In genomic region chr1:42335809-42336518, GRCh38 we compare ENCODE assay signal across 8 cellular contexts. TPM values are rescaled to one million over a fixed set of nuclear protein-coding genes. Genes with fewer than 3 reads are reported as not detected.
DNase-seq lines count a peak whose midpoint lies in the region; ATAC-seq and TF ChIP-seq lines count a peak whose summit lies in the region.

No MANE protein-coding gene starts in this region.

- no peaks in the 10 kb centered on the region; the same call in 1 of the 2 replicates for H3K36me3 ChIP-seq in DND-41 (ENCODE audit: insufficient read depth, low read length)

- intact Hi-C loops in posterior vena cava (cut with DNase I) = no loop called here

- peak overlapping the region; percentile 95 for H2AFZ ChIP-seq in DND-41 (ENCODE audit: low read depth, low read length)

- H3K4me2 ChIP-seq in DND-41 (ENCODE audit: insufficient read depth, low read length) = peak overlapping the region; percentile 76

- H3K9me3 Mint-ChIP-seq in naive thymus-derived CD8-positive, alpha-beta T cell = no peaks in the 10 kb centered on the region

- peak overlapping the region; percentile 88 for H3K27ac ChIP-seq in DND-41 (ENCODE audit: low read length)
- peak overlapping the region; percentile 96 for H3K27ac ChIP-seq in epithelial cell of prostate

- peak overlapping the region; percentile 88 to 98 (median 94) for H3K27ac Mint-ChIP-seq in naive thymus-derived CD8-positive, alpha-beta T cell

- H3K4me3 ChIP-seq in DND-41 (ENCODE audit: low read depth in 1 of 2, low read length in 2 of 2) = peak overlapping the region; percentile 52 to 86

- H3K9me3 ChIP-seq in DND-41 (ENCODE audit: insufficient read depth, low read length, severe bottlenecking) = no peaks in the 10 kb centered on the region

- POLR2A ChIA-PET in naive thymus-derived CD8-positive, alpha-beta T cell (lab: Charles Lee) = interaction anchor here (0.6 to 1.9 kb wide), 3 partner anchors 8 to 121 kb away, joined by 3 to 5 read pairs (median 3); partner anchors contain the start of gene PPCS

- DNase-seq in DND-41 (no peak), HS-5 (ENCODE audit: low read depth) (peak; percentile 41), SHP77 (lab: John Stamatoyannopoulos, UW) (peak; percentile 30 to 50), epithelial cell of prostate (ENCODE audit: low read depth, low spot score) (peak; percentile 59), MV-4-11 (lab: John Stamatoyannopoulos, UW) (no peak), posterior vena cava (ENCODE audit: low spot score) (no peak), ureter (ENCODE audit: low spot score) (no peak)
- DNase-seq in naive thymus-derived CD8-positive, alpha-beta T cell = peak in 1 of 10 donors; percentile 12

- H3K9ac ChIP-seq in DND-41 (ENCODE audit: low read depth, low read length) = peak overlapping the region; percentile 77

- H3K79me2 ChIP-seq in DND-41 (ENCODE audit: insufficient read depth, low read length) = peaks cover 51% of the 10 kb centered on the region

- H3K4me3 Mint-ChIP-seq in naive thymus-derived CD8-positive, alpha-beta T cell = peak overlapping the region; percentile 78 to 97 (median 92)

- peaks cover 33% of the 10 kb centered on the region for H4K20me1 ChIP-seq in DND-41 (ENCODE audit: insufficient read depth, low read length)

- no peaks in the 10 kb centered on the region for H3K27me3 Mint-ChIP-seq in naive thymus-derived CD8-positive, alpha-beta T cell

- TF ChIP-seq CTCF in DND-41 (IDR thresholded peaks at IDR 0.05; ENCODE audit: borderline replicate concordance, extremely low read depth, low read length, poor library complexity, severe bottlenecking) = no peak

- peaks cover 32% of the 10 kb centered on the region for H3K4me1 ChIP-seq in DND-41 (ENCODE audit: insufficient read depth, low read length)

- no peaks in the 10 kb centered on the region for H3K27me3 ChIP-seq in DND-41 (ENCODE audit: insufficient read depth, low read length, poor library complexity)

- peaks cover 0 to 2% (median 0%) of the 10 kb centered on the region in 3 donors for H3K36me3 Mint-ChIP-seq in naive thymus-derived CD8-positive, alpha-beta T cell

- H3K4me1 Mint-ChIP-seq in naive thymus-derived CD8-positive, alpha-beta T cell = peaks cover 41 to 58% (median 45%) of the 10 kb centered on the region in 4 donors

- no peak for ATAC-seq in DND-41 (ENCODE audit: insufficient read depth, low read depth)
- peak in 1 of 2 donors; percentile 15 for ATAC-seq in naive thymus-derived CD8-positive, alpha-beta T cell

RNA-seq across cellular contexts. Expression of gene FOXJ3, which starts 0.9 kb away (rescaled TPM):
- total RNA-seq in naive thymus-derived CD8-positive, alpha-beta T cell = 100 to 1,000 TPM; 108 to 112 TPM
- 10 to 100 TPM; 30.3 to 39.8 (median 34.8) TPM for polyA plus RNA-seq in naive thymus-derived CD8-positive, alpha-beta T cell
- 10 to 100 TPM; 44.3 to 45.4 TPM for total RNA-seq in posterior vena cava
- total RNA-seq in ureter = 71.0 TPM

RNA-seq across cellular contexts. Expression of gene RIMKLA, which starts 44.6 kb away (rescaled TPM):
- total RNA-seq in naive thymus-derived CD8-positive, alpha-beta T cell = under 1 TPM; 0.05 to 0.11 TPM
- polyA plus RNA-seq in naive thymus-derived CD8-positive, alpha-beta T cell = under 1 TPM in 1 of 3 donors, not detected in 2; 0.19 TPM
- total RNA-seq in posterior vena cava (under 1 TPM; 0.24 to 0.74 TPM), ureter (2.3 TPM)

Comparison
In these comparisons a context has a peak if more than half of its experiments do, and no peak if none do; other contexts are left out.
1. DNase-seq: peak in HS-5 (single experiment), SHP77 (2 of 2) and epithelial cell of prostate (single experiment); none in DND-41 (single experiment), MV-4-11 (single experiment), posterior vena cava (single experiment) and ureter (single experiment).